In genomic region chr3:193778676-193779075, GRCh38 we compare ENCODE assay signal across 33 cellular contexts.
"Had no signal": no experiment of that assay in that cellular context is flagged by ENCODE, and none has a peak within 500 bp of the region (broad histone marks: within the 10 kb centered on the region; RNA-seq: fewer than 3 reads in every experiment).

No MANE protein-coding gene starts in this region.

- H3K36me3 ChIP-seq: ascending aorta, cardiac muscle cell, WERI-Rb-1 had no signal

- H3K9me3 ChIP-seq: ascending aorta had no signal

- H3K4me3 ChIP-seq: ascending aorta, cardiac muscle cell, PC-9 had no signal

- H3K27ac ChIP-seq: ascending aorta, cardiac muscle cell, PC-9, RWPE1, WERI-Rb-1 had no signal

- H3K9me3 Mint-ChIP-seq: activated CD4-positive, alpha-beta memory T cell treated with anti-CD3 and anti-CD28 coated beads, Interleukin-2, amount 10 ng/mL, durations not matched to agents 7 days and 5 days; activated naive CD4-positive, alpha-beta T cell treated with anti-CD3 and anti-CD28 coated beads, Interleukin-2, amount 50 U/mL, for 24 hours; activated naive CD8-positive, alpha-beta T cell treated with anti-CD3 and anti-CD28 coated beads, Interleukin-2, amount 10 ng/mL, durations not matched to agents 7 days and 5 days; activated T-cell treated with anti-CD3 and anti-CD28 coated beads, Interleukin-2, amount 50 U/mL, for 24 hours; activated T-helper 2 cell treated with anti-CD3 and anti-CD28 coated beads, Interferon-gamma antibody, Interleukin-2, Interleukin-4, amounts not matched to agents 10 μg/mL and 5 μg/mL and 100 μg/mL, durations not matched to agents 14 hours and 24 hours and 36 hours had no signal

- DNase-seq: activated CD4-positive, alpha-beta memory T cell treated with anti-CD3 and anti-CD28 coated beads, Interleukin-2, amount 10 ng/mL, durations not matched to agents 7 days and 5 days; activated CD4-positive, alpha-beta T cell treated with anti-CD3 and anti-CD28 coated beads for 1 hour; activated CD4-positive, alpha-beta T cell treated with anti-CD3 and anti-CD28 coated beads for 48 hours; activated CD4-positive, CD25-positive, alpha-beta regulatory T cell; activated CD8-positive, alpha-beta memory T cell treated with anti-CD3 and anti-CD28 coated beads for 24 hours; activated gamma-delta T cell; activated naive CD4-positive, alpha-beta T cell treated with Interleukin-2 at 50 U/mL for 16 hours; activated naive CD8-positive, alpha-beta T cell treated with anti-CD3 and anti-CD28 coated beads, Interleukin-2, amount 10 ng/mL, durations not matched to agents 7 days and 5 days; activated T-cell treated with anti-CD3 and anti-CD28 coated beads, Interleukin-2, amount 50 U/mL, for 24 hours; amygdala; Karpas-422; KBM-7; NCI-H1105; NCI-H1436; NCI-H1694; NCI-H1930; NCI-H2081 treated with DMSO at 0.1 percent for 48 hours; NCI-H2171; NCI-H510A; NCI-H526; NCI-H748 treated with DMSO at 0.1 percent for 48 hours; NK-92 treated with Interleukin-12 subunit alpha and Interleukin-12 subunit beta, amount 100 ng/mL, for 24 hours; PC-9; SIG-M5; T1000; WERI-Rb-1 had no signal

- H3K27ac Mint-ChIP-seq: activated CD4-positive, alpha-beta memory T cell treated with anti-CD3 and anti-CD28 coated beads, Interleukin-2, amount 10 ng/mL, durations not matched to agents 7 days and 5 days; activated naive CD4-positive, alpha-beta T cell treated with anti-CD3 and anti-CD28 coated beads, Interleukin-2, amount 50 U/mL, for 24 hours; activated naive CD8-positive, alpha-beta T cell treated with anti-CD3 and anti-CD28 coated beads, Interleukin-2, amount 10 ng/mL, durations not matched to agents 7 days and 5 days; activated T-cell treated with anti-CD3 and anti-CD28 coated beads, Interleukin-2, amount 50 U/mL, for 24 hours; activated T-helper 2 cell treated with anti-CD3 and anti-CD28 coated beads, Interferon-gamma antibody, Interleukin-2, Interleukin-4, amounts not matched to agents 10 μg/mL and 5 μg/mL and 100 μg/mL, durations not matched to agents 14 hours and 24 hours and 36 hours had no signal

- H3K4me3 Mint-ChIP-seq: activated CD4-positive, alpha-beta memory T cell treated with anti-CD3 and anti-CD28 coated beads, Interleukin-2, amount 10 ng/mL, durations not matched to agents 7 days and 5 days; activated naive CD4-positive, alpha-beta T cell treated with anti-CD3 and anti-CD28 coated beads, Interleukin-2, amount 50 U/mL, for 24 hours; activated naive CD8-positive, alpha-beta T cell treated with anti-CD3 and anti-CD28 coated beads, Interleukin-2, amount 10 ng/mL, durations not matched to agents 7 days and 5 days; activated T-cell treated with anti-CD3 and anti-CD28 coated beads, Interleukin-2, amount 50 U/mL, for 24 hours had no signal

- H3K27me3 ChIP-seq: ascending aorta, cardiac muscle cell had no signal

- ATAC-seq: Right ventricle myocardium inferior had no signal

- FAIRE-seq: RCC 7860 had no signal

- H3K36me3 Mint-ChIP-seq: activated naive CD4-positive, alpha-beta T cell treated with anti-CD3 and anti-CD28 coated beads, Interleukin-2, amount 50 U/mL, for 24 hours; activated naive CD8-positive, alpha-beta T cell treated with anti-CD3 and anti-CD28 coated beads, Interleukin-2, amount 10 ng/mL, durations not matched to agents 7 days and 5 days had no signal
